In the genomic region with DNA sequence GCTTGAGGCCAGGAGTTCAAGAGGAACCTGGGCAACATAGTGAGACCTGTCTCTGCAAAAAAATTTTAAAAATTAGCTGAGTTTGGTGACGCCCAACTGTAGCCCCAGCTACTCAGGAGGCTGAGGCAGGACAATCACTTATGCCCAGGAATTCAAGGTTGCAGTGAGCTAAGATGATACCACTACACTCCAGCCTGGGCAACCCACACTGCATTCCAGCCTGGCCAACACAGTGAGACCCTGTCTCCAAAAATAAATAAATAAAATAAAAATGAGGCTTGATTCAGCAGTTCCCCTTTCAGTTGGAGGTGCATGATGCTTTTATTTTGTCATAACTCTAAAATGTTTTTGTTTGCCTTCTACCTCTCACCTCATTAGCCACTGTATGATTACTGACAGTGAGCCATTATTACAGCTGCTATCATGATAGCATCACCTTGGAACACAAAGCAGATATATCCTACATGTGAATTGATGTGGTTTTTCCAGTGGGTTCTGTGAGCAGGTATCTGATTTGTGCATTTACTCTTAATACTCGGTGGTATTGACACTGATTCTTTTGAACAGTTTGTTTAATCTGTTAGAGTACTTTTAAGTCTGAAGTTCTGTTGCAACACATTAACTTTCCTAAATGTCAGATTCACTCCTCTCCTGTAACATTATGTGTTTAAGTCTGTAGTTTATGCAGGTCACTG, we compare ENCODE assay signal across 20 cellular contexts. TPM values are rescaled to one million over a fixed set of nuclear protein-coding genes. Genes with fewer than 3 reads are reported as not detected.
A peak's percentile ranks its signal among the peaks of the same experiment; 100 is the strongest.
DNase-seq lines count a peak whose midpoint lies in the region; ATAC-seq, FAIRE-seq and TF ChIP-seq lines count a peak whose summit lies in the region.
"Had no signal": no experiment of that assay in that cellular context is flagged by ENCODE, and none has a peak within 500 bp of the region (broad histone marks: within the 10 kb centered on the region; RNA-seq: fewer than 3 reads in every experiment).

No MANE protein-coding gene starts in this region.

- H3K4me3 ChIP-seq in Panc1 (ENCODE audit: low read depth in 2 of 2, low read length in 2 of 2) (no peak overlapping the region), upper lobe of right lung (no peak overlapping the region)
- H3K4me3 ChIP-seq: GM23338, MG63, PC-9 had no signal

- POLR2A ChIA-PET in activated CD4-positive, alpha-beta T cell treated with anti-CD3 and anti-CD28 coated beads for 36 hours (lab: Charles Lee) = interaction anchor here (0.9 kb wide), 2 partner anchors 13 to 70 kb away, joined by 3 read pairs; no protein-coding TSS in a partner anchor
- POLR2A ChIA-PET in Panc1 (lab: Charles Lee) = no interaction called here

- H3K4me1 Mint-ChIP-seq in activated CD4-positive, alpha-beta T cell treated with anti-CD3 and anti-CD28 coated beads for 36 hours = peaks cover 51% of the 10 kb centered on the region
- peaks cover 11% of the 10 kb centered on the region for H3K4me1 Mint-ChIP-seq in activated T-helper 17 cell treated with anti-CD3 and anti-CD28 coated beads, Interleukin-2, amount 50 U/mL, for 72 hours
- H3K4me1 Mint-ChIP-seq: GM23338 had no signal

- DNase-seq in activated CD4-positive, alpha-beta T cell treated with anti-CD3 and anti-CD28 coated beads for 36 hours = no peak
- no peak for DNase-seq in activated CD4-positive, alpha-beta T cell treated with anti-CD3 and anti-CD28 coated beads for 1 hour
- DNase-seq in Panc1 (ENCODE audit: low read depth, low spot score) (no peak), upper lobe of right lung (no peak)
- DNase-seq: CD4-positive, alpha-beta T cell; DMS79; GDM1; MG63; NCI-H1092 treated with DMSO at 0.1 percent for 48 hours; NCI-H1694 treated with DMSO at 0.1 percent for 48 hours; NCI-H446 treated with DMSO at 0.1 percent for 48 hours; NK-92 treated with Interleukin-12 subunit alpha and Interleukin-12 subunit beta, amount 100 ng/mL, for 24 hours; PC-9 had no signal

- H3K27me3 Mint-ChIP-seq in activated CD4-positive, alpha-beta T cell treated with anti-CD3 and anti-CD28 coated beads for 36 hours = no peaks in the 10 kb centered on the region
- no peaks in the 10 kb centered on the region for H3K27me3 Mint-ChIP-seq in activated T-helper 17 cell treated with anti-CD3 and anti-CD28 coated beads, Interleukin-2, amount 50 U/mL, for 72 hours
- H3K27me3 Mint-ChIP-seq: CD4-positive, alpha-beta T cell had no signal

- in situ Hi-C loops in Panc1 (cut with HindIII; ENCODE audit: low pct_unique_long_range_greater_than_20kb, low sequenced_read_pairs) = no loop called here

- H3K27me3 ChIP-seq in Panc1 (ENCODE audit: control insufficient read depth, insufficient read depth, low read length) = no peaks in the 10 kb centered on the region
- H3K27me3 ChIP-seq in upper lobe of right lung = no peaks in the 10 kb centered on the region
- H3K27me3 ChIP-seq: MG63 had no signal

- H3K9me3 ChIP-seq in Panc1 (ENCODE audit: control insufficient read depth, insufficient read depth, low read depth, low read length) = no peaks in the 10 kb centered on the region
- no peaks in the 10 kb centered on the region for H3K9me3 ChIP-seq in upper lobe of right lung
- H3K9me3 ChIP-seq: MG63 had no signal

- no peaks in the 10 kb centered on the region for H3K9me3 Mint-ChIP-seq in activated CD4-positive, alpha-beta T cell treated with anti-CD3 and anti-CD28 coated beads for 36 hours (ENCODE audit: low read depth)
- H3K9me3 Mint-ChIP-seq in activated T-helper 17 cell treated with anti-CD3 and anti-CD28 coated beads, Interleukin-2, amount 50 U/mL, for 72 hours = no peaks in the 10 kb centered on the region
- H3K9me3 Mint-ChIP-seq: CD4-positive, alpha-beta T cell; GM23338 had no signal

- H3K36me3 ChIP-seq in Panc1 (ENCODE audit: control insufficient read depth, insufficient read depth, low read length) (no peaks in the 10 kb centered on the region), upper lobe of right lung (peaks cover 7% of the 10 kb centered on the region)

- no TSS peak for BruUV-seq in Panc1 (replicated peaks; lab: Mats Ljungman, UMichigan)

- intact Hi-C loops in activated CD4-positive, alpha-beta T cell treated with anti-CD3 and anti-CD28 coated beads for 36 hours (cut with DNase I, micrococcal nuclease) = no loop called here
- intact Hi-C loops in Panc1 (cut with micrococcal nuclease; ENCODE audit: unreplicated experiment) = no loop called here
- intact Hi-C loops in upper lobe of right lung (cut with DNase I) = no loop called here

- peaks cover 86% of the 10 kb centered on the region for H3K36me3 Mint-ChIP-seq in activated CD4-positive, alpha-beta T cell treated with anti-CD3 and anti-CD28 coated beads for 36 hours (ENCODE audit: low read depth)
- peaks cover 95% of the 10 kb centered on the region for H3K36me3 Mint-ChIP-seq in activated T-helper 17 cell treated with anti-CD3 and anti-CD28 coated beads, Interleukin-2, amount 50 U/mL, for 72 hours (ENCODE audit: low read depth)

- H3K4me3 Mint-ChIP-seq in activated CD4-positive, alpha-beta T cell treated with anti-CD3 and anti-CD28 coated beads for 36 hours = no peak overlapping the region
- H3K4me3 Mint-ChIP-seq in activated T-helper 17 cell treated with anti-CD3 and anti-CD28 coated beads, Interleukin-2, amount 50 U/mL, for 72 hours = no peak overlapping the region
- H3K4me3 Mint-ChIP-seq: CD4-positive, alpha-beta T cell; GM23338 had no signal

- peak; percentile 53 for FAIRE-seq in islet of Langerhans (lab: Jason Lieb, UNC)
- FAIRE-seq: GM12892, GM19239 had no signal

- no peak for ATAC-seq in activated CD4-positive, alpha-beta T cell treated with anti-CD3 and anti-CD28 coated beads for 36 hours
- ATAC-seq in Panc1 (peak; percentile 38; the same call in 1 of the 2 replicates), upper lobe of right lung (peak; percentile 16), GM21367 (IDR thresholded peaks at IDR 0.05; ENCODE audit: unreplicated experiment) (no peak), GM21529 (IDR thresholded peaks at IDR 0.05; ENCODE audit: unreplicated experiment) (no peak)
- ATAC-seq in activated T-helper 17 cell treated with anti-CD3 and anti-CD28 coated beads, Interleukin-2, amount 50 U/mL, for 72 hours (replicated peaks) = no peak
- ATAC-seq: GM23338 had no signal

- H3K27ac ChIP-seq in Panc1 (ENCODE audit: low read length) = peak overlapping the region; percentile 30; the same call in 1 of the 2 replicates
- no peak overlapping the region for H3K27ac ChIP-seq in upper lobe of right lung
- H3K27ac ChIP-seq: PC-9 had no signal

- H3K4me1 ChIP-seq in Panc1 (ENCODE audit: control insufficient read depth, insufficient read depth, low read length) (peaks cover 15% of the 10 kb centered on the region; the same call in 1 of the 2 replicates), upper lobe of right lung (peaks cover 13% of the 10 kb centered on the region)

- TF ChIP-seq CTCF in Panc1 (IDR thresholded peaks at IDR 0.05) (no peak), upper lobe of right lung (IDR thresholded peaks at IDR 0.05) (no peak)

- CTCF ChIA-PET in activated CD4-positive, alpha-beta T cell treated with anti-CD3 and anti-CD28 coated beads for 36 hours (lab: Charles Lee) = interaction anchor here (0.8 to 1.0 kb wide), 2 partner anchors 64 to 459 kb away, joined by 3 read pairs; no protein-coding TSS in a partner anchor
- CTCF ChIA-PET in Panc1 (lab: Charles Lee) = no interaction called here

- peak overlapping the region; percentile 42 for H3K27ac Mint-ChIP-seq in activated CD4-positive, alpha-beta T cell treated with anti-CD3 and anti-CD28 coated beads for 36 hours
- no peak overlapping the region for H3K27ac Mint-ChIP-seq in activated T-helper 17 cell treated with anti-CD3 and anti-CD28 coated beads, Interleukin-2, amount 50 U/mL, for 72 hours
- H3K27ac Mint-ChIP-seq: CD4-positive, alpha-beta T cell; GM23338 had no signal

RNA-seq across cellular contexts. Expression of gene ARID5B, which starts 49.1 kb away (rescaled TPM):
- 100 to 1,000 TPM in 1 of 2 experiments, 10 to 100 TPM in 1; 73.8 to 106 TPM for total RNA-seq in activated CD4-positive, alpha-beta T cell treated with anti-CD3 and anti-CD28 coated beads for 36 hours
- total RNA-seq in Panc1 (2021; ENCODE audit: unreplicated experiment) = 22.7 TPM
- polyA plus RNA-seq in Panc1 (2012; ENCODE audit: insufficient read length) = 7.6 TPM
- 34.1 TPM for total RNA-seq in upper lobe of right lung
- 10 to 100 TPM; 65.5 to 93.8 TPM for total RNA-seq in activated T-helper 17 cell treated with anti-CD3 and anti-CD28 coated beads, Interleukin-2, amount 50 U/mL, for 72 hours

Comparison
In these comparisons a context has a peak if more than half of its experiments do, and no peak if none do; other contexts are left out.
1. ATAC-seq: peak in Panc1 (single experiment) and upper lobe of right lung (single experiment); none in activated CD4-positive, alpha-beta T cell treated with anti-CD3 and anti-CD28 coated beads for 36 hours (single experiment), activated T-helper 17 cell treated with anti-CD3 and anti-CD28 coated beads, Interleukin-2, amount 50 U/mL, for 72 hours (single experiment), GM21367 (single experiment) and GM21529 (single experiment).